Comparison of ENCODE assay signal across 1 cellular context in the genomic region with DNA sequence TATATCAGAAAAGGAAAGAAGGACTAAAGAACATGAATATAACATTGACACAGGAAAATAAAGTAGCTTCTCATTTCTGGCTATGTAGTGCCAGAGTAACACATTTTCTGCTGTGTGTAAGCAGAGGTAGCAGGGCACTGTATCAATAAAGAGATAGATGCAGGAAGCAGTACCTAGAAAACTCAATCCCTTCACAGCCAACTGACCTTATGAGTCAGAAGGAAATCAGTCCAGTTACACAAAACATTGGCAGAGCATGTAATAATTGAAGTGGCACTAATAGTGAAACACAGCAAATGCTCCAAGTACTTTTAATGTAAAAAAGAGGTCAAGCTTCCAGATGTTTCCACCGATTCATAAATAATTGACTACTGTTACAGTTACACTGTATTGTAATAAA.
TF ChIP-seq lines count a peak whose summit lies in the region.

No MANE protein-coding gene starts in this region.

TF ChIP-seq in GM12878, 131 proteins besides CTCF, POLR2A, EP300 and RAD21 (continued from another document):
- TF ChIP-seq MEF2B (IDR thresholded peaks at IDR 0.05; ENCODE audit: partially characterized antibody, poor library complexity, severe bottlenecking) = no peak
